In genomic region chr17:82297804-82298537, GRCh38 we compare ENCODE assay signal across 1 cellular context.
A peak's percentile ranks its signal among the peaks of the same experiment; 100 is the strongest.
TF ChIP-seq lines count a peak whose summit lies in the region.

No MANE protein-coding gene starts in this region.

TF ChIP-seq in HepG2, 621 proteins besides CTCF, POLR2A, EP300 and RAD21 (continued from another document):
- TF ChIP-seq ZBTB7A (CRISPR knock-in tag; IDR thresholded peaks at IDR 0.05) (peak; percentile 60; the same call in 1 of the 2 replicates), ZBTB38 (CRISPR knock-in tag; IDR thresholded peaks at IDR 0.05) (no peak), THRA (CRISPR knock-in tag; IDR thresholded peaks at IDR 0.05; ENCODE audit: borderline replicate concordance) (no peak), ZNF713 (CRISPR knock-in tag; IDR thresholded peaks at IDR 0.05) (peak; percentile 84; the same call in 1 of the 2 replicates), TRIM24 (CRISPR knock-in tag; IDR thresholded peaks at IDR 0.05) (no peak), ZMYM3 (CRISPR knock-in tag; IDR thresholded peaks at IDR 0.05) (no peak; the same call in 1 of the 2 replicates), SALL1 (CRISPR knock-in tag; IDR thresholded peaks at IDR 0.05) (peak; percentile 82), ELF4 (CRISPR knock-in tag; IDR thresholded peaks at IDR 0.05; ENCODE audit: borderline replicate concordance) (0 out of 2 replicates have a peak, but pooled peaks have one; percentile 42), HMGXB3 (CRISPR knock-in tag; IDR thresholded peaks at IDR 0.05; ENCODE audit: borderline replicate concordance) (peak; percentile 69; the same call in 1 of the 2 replicates), ZNF446 (CRISPR knock-in tag; IDR thresholded peaks at IDR 0.05) (peak; percentile 72; the same call in 1 of the 2 replicates), ETV5 (CRISPR knock-in tag; IDR thresholded peaks at IDR 0.05; ENCODE audit: borderline replicate concordance) (peak; percentile 50), HOXA3 (CRISPR knock-in tag; IDR thresholded peaks at IDR 0.05) (peak; percentile 89), MATR3 (CRISPR knock-in tag; IDR thresholded peaks at IDR 0.05) (no peak), FOXA3 (CRISPR knock-in tag; IDR thresholded peaks at IDR 0.05) (peak; percentile 36; the same call in 1 of the 2 replicates), ZNF335 (CRISPR knock-in tag; IDR thresholded peaks at IDR 0.05) (0 out of 2 replicates have a peak, but pooled peaks have one; percentile 24), ZNF780A (CRISPR knock-in tag; IDR thresholded peaks at IDR 0.05) (no peak), ZNF18 (CRISPR knock-in tag; IDR thresholded peaks at IDR 0.05; ENCODE audit: insufficient replicate concordance) (no peak), ERF (CRISPR knock-in tag; IDR thresholded peaks at IDR 0.05) (peak; percentile 47), PHB2 (IDR thresholded peaks at IDR 0.05; ENCODE audit: partially characterized antibody) (no peak), NPAS2 (CRISPR knock-in tag; IDR thresholded peaks at IDR 0.05; ENCODE audit: borderline replicate concordance) (no peak), SIX1 (CRISPR knock-in tag; IDR thresholded peaks at IDR 0.05; ENCODE audit: borderline replicate concordance) (no peak), ATF7 (IDR thresholded peaks at IDR 0.05) (no peak), ATF7 (CRISPR knock-in tag; IDR thresholded peaks at IDR 0.05) (peak; percentile 63; the same call in 1 of the 2 replicates), SP5 (CRISPR knock-in tag; IDR thresholded peaks at IDR 0.05; ENCODE audit: borderline replicate concordance, low read depth) (peak; percentile 21; the same call in 1 of the 2 replicates), ATAD3A (CRISPR knock-in tag; IDR thresholded peaks at IDR 0.05) (0 out of 2 replicates have a peak, but pooled peaks have one; percentile 35)
- TF ChIP-seq, protein P1, sequence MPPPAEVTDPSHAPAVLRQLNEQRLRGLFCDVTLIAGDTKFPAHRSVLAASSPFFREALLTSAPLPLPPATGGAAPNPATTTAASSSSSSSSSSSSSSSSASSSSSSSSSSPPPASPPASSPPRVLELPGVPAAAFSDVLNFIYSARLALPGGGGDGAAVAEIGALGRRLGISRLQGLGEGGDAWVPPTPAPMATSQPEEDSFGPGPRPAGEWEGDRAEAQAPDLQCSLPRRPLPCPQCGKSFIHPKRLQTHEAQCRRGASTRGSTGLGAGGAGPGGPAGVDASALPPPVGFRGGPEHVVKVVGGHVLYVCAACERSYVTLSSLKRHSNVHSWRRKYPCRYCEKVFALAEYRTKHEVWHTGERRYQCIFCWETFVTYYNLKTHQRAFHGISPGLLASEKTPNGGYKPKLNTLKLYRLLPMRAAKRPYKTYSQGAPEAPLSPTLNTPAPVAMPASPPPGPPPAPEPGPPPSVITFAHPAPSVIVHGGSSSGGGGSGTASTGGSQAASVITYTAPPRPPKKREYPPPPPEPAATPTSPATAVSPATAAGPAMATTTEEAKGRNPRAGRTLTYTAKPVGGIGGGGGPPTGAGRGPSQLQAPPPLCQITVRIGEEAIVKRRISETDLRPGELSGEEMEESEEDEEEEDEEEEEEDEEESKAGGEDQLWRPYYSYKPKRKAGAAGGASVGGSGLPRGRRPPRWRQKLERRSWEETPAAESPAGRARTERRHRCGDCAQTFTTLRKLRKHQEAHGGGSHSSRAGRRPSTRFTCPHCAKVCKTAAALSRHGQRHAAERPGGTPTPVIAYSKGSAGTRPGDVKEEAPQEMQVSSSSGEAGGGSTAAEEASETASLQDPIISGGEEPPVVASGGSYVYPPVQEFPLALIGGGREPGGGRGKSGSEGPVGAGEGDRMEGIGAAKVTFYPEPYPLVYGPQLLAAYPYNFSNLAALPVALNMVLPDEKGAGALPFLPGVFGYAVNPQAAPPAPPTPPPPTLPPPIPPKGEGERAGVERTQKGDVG (CRISPR knock-in tag; IDR thresholded peaks at IDR 0.05; ENCODE audit: borderline replicate concordance): peak; percentile 68; the same call in 1 of the 2 replicates
- TF ChIP-seq, protein P2, sequence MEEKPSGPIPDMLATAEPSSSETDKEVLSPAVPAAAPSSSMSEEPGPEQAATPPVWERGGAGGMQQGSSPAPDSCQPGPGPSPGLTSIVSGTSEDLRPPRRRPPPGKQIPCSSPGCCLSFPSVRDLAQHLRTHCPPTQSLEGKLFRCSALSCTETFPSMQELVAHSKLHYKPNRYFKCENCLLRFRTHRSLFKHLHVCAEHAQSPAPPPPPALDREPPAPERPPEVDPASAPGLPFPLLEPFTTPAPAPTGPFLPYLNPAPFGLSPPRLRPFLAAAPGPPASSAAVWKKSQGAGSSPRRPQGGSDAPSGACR (CRISPR knock-in tag; IDR thresholded peaks at IDR 0.05): peak; percentile 60; the same call in 1 of the 2 replicates
- TF ChIP-seq, protein P3, sequence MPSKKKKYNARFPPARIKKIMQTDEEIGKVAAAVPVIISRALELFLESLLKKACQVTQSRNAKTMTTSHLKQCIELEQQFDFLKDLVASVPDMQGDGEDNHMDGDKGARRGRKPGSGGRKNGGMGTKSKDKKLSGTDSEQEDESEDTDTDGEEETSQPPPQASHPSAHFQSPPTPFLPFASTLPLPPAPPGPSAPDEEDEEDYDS (CRISPR knock-in tag; IDR thresholded peaks at IDR 0.05): peak; percentile 35; the same call in 1 of the 2 replicates
- TF ChIP-seq, protein P4, sequence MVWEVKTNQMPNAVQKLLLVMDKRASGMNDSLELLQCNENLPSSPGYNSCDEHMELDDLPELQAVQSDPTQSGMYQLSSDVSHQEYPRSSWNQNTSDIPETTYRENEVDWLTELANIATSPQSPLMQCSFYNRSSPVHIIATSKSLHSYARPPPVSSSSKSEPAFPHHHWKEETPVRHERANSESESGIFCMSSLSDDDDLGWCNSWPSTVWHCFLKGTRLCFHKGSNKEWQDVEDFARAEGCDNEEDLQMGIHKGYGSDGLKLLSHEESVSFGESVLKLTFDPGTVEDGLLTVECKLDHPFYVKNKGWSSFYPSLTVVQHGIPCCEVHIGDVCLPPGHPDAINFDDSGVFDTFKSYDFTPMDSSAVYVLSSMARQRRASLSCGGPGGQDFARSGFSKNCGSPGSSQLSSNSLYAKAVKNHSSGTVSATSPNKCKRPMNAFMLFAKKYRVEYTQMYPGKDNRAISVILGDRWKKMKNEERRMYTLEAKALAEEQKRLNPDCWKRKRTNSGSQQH (CRISPR knock-in tag; IDR thresholded peaks at IDR 0.05; ENCODE audit: low read depth): peak; percentile 14; the same call in 1 of the 2 replicates
